25 cellular contexts compared by ENCODE assay signal in genomic region chr5:180077594-180078284, GRCh38. TPM values are rescaled to one million over a fixed set of nuclear protein-coding genes. Genes with fewer than 3 reads are reported as not detected.
A peak's percentile ranks its signal among the peaks of the same experiment; 100 is the strongest.
DNase-seq lines count a peak whose midpoint lies in the region; ATAC-seq, FAIRE-seq and TF ChIP-seq lines count a peak whose summit lies in the region.
"Had no signal": no experiment of that assay in that cellular context is flagged by ENCODE, and none has a peak within 500 bp of the region (broad histone marks: within the 10 kb centered on the region; RNA-seq: fewer than 3 reads in every experiment).

No MANE protein-coding gene starts in this region.

- H2BK5ac ChIP-seq in H1 (ENCODE audit: low read depth, low read length): no peak overlapping the region

- H2BK20ac ChIP-seq in H1 (ENCODE audit: low read length): peak overlapping the region; percentile 68; the same call in 1 of the 2 replicates

- no peak overlapping the region for H4K91ac ChIP-seq in H1 (replicated peaks; ENCODE audit: insufficient read length, low read length)

- no peak overlapping the region for H4K5ac ChIP-seq in H1 (ENCODE audit: insufficient read length, low read depth, low read length)

- H3K9ac ChIP-seq in liver (ENCODE audit: low read depth in 1 of 2, low read length in 2 of 2): no peak overlapping the region
- no peak overlapping the region for H3K9ac ChIP-seq in HepG2 (ENCODE audit: insufficient read depth, low read depth, low read length)
- no peak overlapping the region for H3K9ac ChIP-seq in H1 (replicated peaks in 1 of 4; ENCODE audit: extremely low read depth in 1 of 4, low read depth in 3 of 4, low read length in 3 of 4)
- H3K9ac ChIP-seq: BLaER1 had no signal

- H3K79me2 ChIP-seq in HepG2 (ENCODE audit: insufficient read depth, low read length): no peaks in the 10 kb centered on the region
- H3K79me2 ChIP-seq in H1 (ENCODE audit: control insufficient read depth in 1 of 2, insufficient read depth in 2 of 2, low read length in 2 of 2): no peaks in the 10 kb centered on the region

- H3K9me3 ChIP-seq in liver (ENCODE audit: control insufficient read depth in 4 of 4, low read length in 3 of 4) (no peaks in the 10 kb centered on the region), HepG2 (ENCODE audit: low read length) (no peaks in the 10 kb centered on the region), H1 (ENCODE audit: insufficient read depth in 2 of 2, low read depth in 1 of 2, low read length in 1 of 2) (peaks cover 5 to 13% of the 10 kb centered on the region in 2 experiments), right lobe of liver (no peaks in the 10 kb centered on the region)

- H4K8ac ChIP-seq in H1 (ENCODE audit: extremely low read depth, insufficient read depth, low read length): no peak overlapping the region; the same call in 1 of the 2 replicates

- no peak overlapping the region for H3K14ac ChIP-seq in H1 (ENCODE audit: insufficient read length)

- no TSS peak for BruUV-seq in HepG2 (replicated peaks; lab: Mats Ljungman, UMichigan)

- H4K20me1 ChIP-seq in HepG2 (ENCODE audit: insufficient read depth, low read length) (no peaks in the 10 kb centered on the region), H1 (replicated peaks in 1 of 2; ENCODE audit: control insufficient read depth in 1 of 2, insufficient read depth in 2 of 2, low read length in 2 of 2) (no peaks in the 10 kb centered on the region)
- H4K20me1 ChIP-seq: BLaER1 had no signal

- POLR2A ChIA-PET in HepG2 (lab: Yijun Ruan, JAX) (no interaction called here), H1 (lab: Charles Lee; ENCODE audit: partially characterized antibody) (interaction anchor here (0.7 kb wide), 1 partner anchor 8 kb away, joined by 4 read pairs; no protein-coding TSS in a partner anchor)

- H2BK15ac ChIP-seq in H1 (ENCODE audit: low read length): peak overlapping the region; percentile 85; the same call in 1 of the 2 replicates

- no peaks in the 10 kb centered on the region for H3K27me3 ChIP-seq in liver (ENCODE audit: control insufficient read depth in 4 of 4, insufficient read depth in 4 of 4, low read length in 3 of 4)
- H3K27me3 ChIP-seq in HepG2 (ENCODE audit: control insufficient read depth in 1 of 2, insufficient read depth in 2 of 2, low read length in 2 of 2): peaks cover 3 to 35% of the 10 kb centered on the region in 2 experiments; a peak in 3 of 5 replicates
- H3K27me3 ChIP-seq in H1 (replicated peaks in 1 of 4; ENCODE audit: control insufficient read depth in 3 of 4, extremely low read depth in 1 of 4, insufficient read depth in 3 of 4, low read length in 3 of 4): peaks cover 2 to 14% (median 11%) of the 10 kb centered on the region in 4 experiments; a peak in 6 of 7 replicates
- H3K27me3 ChIP-seq in right lobe of liver: no peaks in the 10 kb centered on the region
- H3K27me3 ChIP-seq: BE2C, BLaER1 had no signal

- CTCF ChIA-PET in HepG2 (lab: Yijun Ruan, JAX; ENCODE audit: low intra/inter-chr PET ratio, low total read pairs) (no interaction called here), H1 (lab: Charles Lee; ENCODE audit: partially characterized antibody) (interaction anchor here (1.2 to 1.4 kb wide), 2 partner anchors 13 to 14 kb away, joined by 3 to 10 read pairs; no protein-coding TSS in a partner anchor)

- DNase-seq in HepG2 (ENCODE audit: low spot score) (no peak), H1 (ENCODE audit: low read depth in 1 of 2, low spot score in 2 of 2) (no peak), right lobe of liver (peak in 1 of 3 donors; percentile 86), NCI-H446 treated with DMSO at 0.1 percent for 48 hours (lab: John Stamatoyannopoulos, UW) (no peak)
- DNase-seq: BE2C; C1 segment of cervical spinal cord; CD4-positive, alpha-beta memory T cell; CD4-positive, CD25-positive, alpha-beta regulatory T cell; CD8-positive, alpha-beta memory T cell; COR-L47; DMS 273 treated with DMSO at 0.1 percent for 48 hours; DMS153; DMS53; DMS79; DND-41; EL; GDM1 had no signal

- TF ChIP-seq EP300 in HepG2 (IDR thresholded peaks at IDR 0.05; ENCODE audit: low read depth in 2 of 2, low read length in 2 of 2) (no peak), HepG2 (CRISPR knock-in tag; IDR thresholded peaks at IDR 0.05; ENCODE audit: borderline replicate concordance) (no peak), H1 (IDR thresholded peaks at IDR 0.05; ENCODE audit: borderline replicate concordance in 1 of 2, low read depth in 2 of 2, low read length in 2 of 2) (no peak)

- no peak overlapping the region for H2BK120ac ChIP-seq in H1 (replicated peaks; ENCODE audit: low read depth, low read length)

- no peak overlapping the region for H3K56ac ChIP-seq in H1 (replicated peaks; ENCODE audit: insufficient read length, low read depth, low read length)

- H3K23me2 ChIP-seq in H1 (ENCODE audit: low read depth, low read length): no peaks in the 10 kb centered on the region

- TF ChIP-seq RAD21 in liver (IDR thresholded peaks at IDR 0.05): no peak
- no peak for TF ChIP-seq RAD21 in HepG2 (CRISPR knock-in tag; IDR thresholded peaks at IDR 0.05)
- TF ChIP-seq RAD21 in H1 (IDR thresholded peaks at IDR 0.05 in 1 of 2, conservative IDR thresholded peaks at IDR 0.05 in 1 of 2; ENCODE audit: low read depth in 2 of 2, low read length in 2 of 2): no peak

- H3K4me3 ChIP-seq in liver (ENCODE audit: low read depth in 1 of 3, low read length in 3 of 3) (no peak overlapping the region), HepG2 (replicated peaks in 1 of 3; ENCODE audit: insufficient read depth in 1 of 3, low read depth in 2 of 3, low read length in 3 of 3) (no peak overlapping the region), H1 (ENCODE audit: extremely low read depth in 1 of 4, insufficient read depth in 2 of 4, low read depth in 3 of 4, low read length in 4 of 4) (no peak overlapping the region), right lobe of liver (no peak overlapping the region)
- H3K4me3 ChIP-seq: A549, BLaER1, GM12878 had no signal

- no peak overlapping the region; the same call in 1 of the 2 replicates for H3K18ac ChIP-seq in H1 (ENCODE audit: extremely low read depth, low read length)

- 45% methylated on average over 9 of the region's 9 CpGs for WGBS in liver
- 23% methylated on average over 9 of the region's 9 CpGs for WGBS in HepG2 (ENCODE audit: low lambda C conversion rate)
- 92% methylated on average over 9 of the region's 9 CpGs; no CpG with 5 or more reads in 1 of the 2 experiments for WGBS in H1 (ENCODE audit: extremely low coverage in 1 of 2, insufficient coverage in 1 of 2, insufficient read length in 1 of 2, insufficient replicate concordance in 2 of 2, low coverage in 1 of 2, low lambda C conversion rate in 2 of 2, missing lambda C conversion rate in 1 of 2), 2 experiments
- 41% methylated on average over 9 of the region's 9 CpGs for WGBS in right lobe of liver (ENCODE audit: insufficient coverage, low coverage, low lambda C conversion rate, missing lambda C conversion rate)

- H2AFZ ChIP-seq in HepG2 (ENCODE audit: low read length): no peak overlapping the region
- H2AFZ ChIP-seq in H1 (ENCODE audit: low read length): no peak overlapping the region

- H2AK5ac ChIP-seq in H1 (ENCODE audit: low read depth, low read length): no peak overlapping the region

- intact Hi-C loops in HepG2 (cut with micrococcal nuclease; ENCODE audit: unreplicated experiment): no loop called here
- intact Hi-C loops in right lobe of liver (cut with DNase I): no loop called here

- H3K4me2 ChIP-seq in HepG2 (ENCODE audit: low read depth, low read length) (no peak overlapping the region), H1 (ENCODE audit: insufficient read depth in 1 of 2, low read depth in 2 of 2, low read length in 2 of 2) (no peak overlapping the region)
- H3K4me2 ChIP-seq: A549, BLaER1 had no signal

- peaks cover 7 to 63% (median 47%) of the 10 kb centered on the region in 4 donors for H3K4me1 ChIP-seq in liver (ENCODE audit: control insufficient read depth in 4 of 4, insufficient read depth in 4 of 4, low read length in 3 of 4)
- H3K4me1 ChIP-seq in HepG2 (ENCODE audit: insufficient read depth, low read length): peaks cover 27% of the 10 kb centered on the region
- peaks cover 1 to 10% (median 4%) of the 10 kb centered on the region in 4 experiments; a peak in 6 of 7 replicates for H3K4me1 ChIP-seq in H1 (replicated peaks in 1 of 4; ENCODE audit: control insufficient read depth in 3 of 4, insufficient read depth in 4 of 4, low read length in 3 of 4)
- peaks cover 0 to 37% (median 11%) of the 10 kb centered on the region in 4 donors for H3K4me1 ChIP-seq in right lobe of liver
- H3K4me1 ChIP-seq: A549, BE2C had no signal

- H3K4ac ChIP-seq in H1 (replicated peaks; ENCODE audit: insufficient read length, low read depth, low read length): no peak overlapping the region

- in situ Hi-C loops in HepG2 (cut with HindIII; ENCODE audit: extremely low pct_ligation_motif_present, low pct_unique_long_range_greater_than_20kb): loop anchor here (25.0 kb wide), 1 partner anchor 315 kb away; no protein-coding TSS in a partner anchor

- H3K79me1 ChIP-seq in H1 (ENCODE audit: low read depth, low read length): no peaks in the 10 kb centered on the region

- FAIRE-seq in HepG2 (lab: Jason Lieb, UNC) (no peak), H1 (lab: Jason Lieb, UNC) (no peak)
- FAIRE-seq: A549, GM12878, GM12892, GM18507 had no signal

- H3K36me3 ChIP-seq in liver (ENCODE audit: control insufficient read depth in 4 of 4, insufficient read depth in 3 of 4, low read depth in 1 of 4, low read length in 3 of 4) (no peaks in the 10 kb centered on the region), HepG2 (replicated peaks in 1 of 2; ENCODE audit: control insufficient read depth in 1 of 2, insufficient read depth in 2 of 2, low read length in 2 of 2) (no peaks in the 10 kb centered on the region), H1 (ENCODE audit: control insufficient read depth in 2 of 4, insufficient read depth in 4 of 4, low read length in 3 of 4) (peaks cover 0 to under 1% (median 0%) of the 10 kb centered on the region in 4 experiments; a peak in 1 of 8 replicates), right lobe of liver (no peaks in the 10 kb centered on the region)
- H3K36me3 ChIP-seq: BE2C, BLaER1 had no signal

- TF ChIP-seq POLR2A in HepG2 (IDR thresholded peaks at IDR 0.05; ENCODE audit: insufficient read depth in 1 of 2, low read depth in 2 of 2, low read length in 2 of 2): no peak
- no peak for TF ChIP-seq POLR2A in H1 (IDR thresholded peaks at IDR 0.05; ENCODE audit: control extremely low read depth in 1 of 2, low read depth in 2 of 2, low read length in 2 of 2)
- no peak for TF ChIP-seq POLR2A in right lobe of liver (IDR thresholded peaks at IDR 0.05)

- H2BK12ac ChIP-seq in H1 (ENCODE audit: low read depth, low read length): no peak overlapping the region

- H3K27ac ChIP-seq in liver (ENCODE audit: low read depth in 1 of 2, low read length in 2 of 2) (peak overlapping the region; percentile 40 to 52), HepG2 (ENCODE audit: extremely low read length, insufficient read depth, low read length) (no peak overlapping the region), H1 (ENCODE audit: low read depth, low read length) (no peak overlapping the region), right lobe of liver (peak overlapping the region in 2 of 3 donors; percentile 74 to 89)
- H3K27ac ChIP-seq: 22Rv1, A549, BLaER1 had no signal

- no peak for ATAC-seq in HepG2
- peak; percentile 48 to 83 (median 78) for ATAC-seq in right lobe of liver
- ATAC-seq in HG02884 (IDR thresholded peaks at IDR 0.05; ENCODE audit: unreplicated experiment): no peak
- ATAC-seq: A549, GM12878 had no signal

- no peak overlapping the region for H3K23ac ChIP-seq in H1 (ENCODE audit: insufficient read length)

- no peak for TF ChIP-seq CTCF in liver (IDR thresholded peaks at IDR 0.05; ENCODE audit: low read depth, low read length, missing input control)
- TF ChIP-seq CTCF in HepG2 (CRISPR knock-in tag; IDR thresholded peaks at IDR 0.05): no peak
- no peak for TF ChIP-seq CTCF in H1 (IDR thresholded peaks at IDR 0.05; ENCODE audit: control extremely low read depth in 1 of 3, insufficient read depth in 1 of 3, low read depth in 1 of 3, low read length in 3 of 3)
- TF ChIP-seq CTCF in right lobe of liver (IDR thresholded peaks at IDR 0.05): no peak

RNA-seq across cellular contexts. Expression of gene RNF130, which starts 6.2 kb away (rescaled TPM):
- total RNA-seq in liver (10 to 100 TPM; 24.9 to 43.6 TPM), HepG2 (2016; rRNA removed; fragmentation: Illumina TruSeq; extraction: Trizol) (21.3 and 28.2 TPM in 2 replicates), right lobe of liver (100 to 1,000 TPM in 1 of 6 experiments, 10 to 100 TPM in 5; 66.7 to 119 (median 89.9) TPM)
- polyA plus RNA-seq in liver (10 to 100 TPM; 59.3 to 93.1 TPM), HepG2 (2011; rRNA removed) (25.9 and 28.3 TPM in 2 replicates), H1 (2011; rRNA removed) (65.4 and 70.0 TPM in 2 replicates)
- total RNA-seq in HepG2 (2016; cell fraction: cytosol; rRNA removed; fragmentation: Illumina TruSeq; extraction: Trizol; ENCODE audit: low read depth): 51.1 and 56.5 TPM in 2 replicates
- 20.7 and 27.0 TPM in 2 replicates for total RNA-seq in HepG2 (2016; cell fraction: insoluble cytoplasmic fraction; rRNA removed; fragmentation: Illumina TruSeq; extraction: Trizol)
- 71.6 and 78.1 TPM in 2 replicates for total RNA-seq in HepG2 (2016; cell fraction: membrane; rRNA removed; fragmentation: Illumina TruSeq; extraction: Trizol)
- total RNA-seq in HepG2 (2016; cell fraction: nucleus; rRNA removed; fragmentation: Illumina TruSeq; extraction: Trizol): 19.2 and 22.9 TPM in 2 replicates
- polyA plus RNA-seq in HepG2 (2011; cell fraction: cytosol; rRNA removed): 21.0 and 26.9 TPM in 2 replicates
- polyA plus RNA-seq in HepG2 (2011; cell fraction: nucleus; rRNA removed): 10.8 and 12.4 TPM in 2 replicates
- 21.3 and 23.0 TPM in 2 replicates for polyA plus RNA-seq in HepG2 (2012)
- polyA plus RNA-seq in HepG2 (2016; cell fraction: cytosol; fragmentation: Illumina TruSeq; extraction: Trizol; ENCODE audit: low read depth): 78.2 and 88.6 TPM in 2 replicates
- 31.6 and 34.3 TPM in 2 replicates for polyA plus RNA-seq in HepG2 (2016; cell fraction: insoluble cytoplasmic fraction; fragmentation: Illumina TruSeq; extraction: Trizol; ENCODE audit: low read depth)
- 86.4 and 87.9 TPM in 2 replicates for polyA plus RNA-seq in HepG2 (2016; cell fraction: membrane; fragmentation: Illumina TruSeq; extraction: Trizol; ENCODE audit: low read depth)
- 38.8 and 41.1 TPM in 2 replicates for polyA plus RNA-seq in HepG2 (2016; cell fraction: nucleus; fragmentation: Illumina TruSeq; extraction: Trizol; ENCODE audit: insufficient read depth, low read depth)
- polyA minus RNA-seq in HepG2 (2011; rRNA and poly(A)+ RNA removed; ENCODE audit: low replicate concordance): 12.5 and 16.7 TPM in 2 replicates
- polyA minus RNA-seq in HepG2 (2011; cell fraction: cytosol; rRNA and poly(A)+ RNA removed): 12.9 and 13.1 TPM in 2 replicates
- polyA minus RNA-seq in HepG2 (2011; cell fraction: nucleus; rRNA and poly(A)+ RNA removed): 18.3 and 20.1 TPM in 2 replicates
- 63.1 and 65.1 TPM in 2 replicates for total RNA-seq in H1 (2021; fragmentation: NEBNext Ultra II Directional; extraction: Animal tissue kit (Norgen Biotek cat#: 25700))
- 73.0 TPM for polyA plus RNA-seq in H1 (2011; cell fraction: cytosol; rRNA removed)
- polyA plus RNA-seq in H1 (2011; cell fraction: nucleus; rRNA removed): 58.2 TPM
- 60.3 to 80.3 TPM (median 67.1 TPM) in 4 replicates for polyA plus RNA-seq in H1 (2012, experiment 1 of 2)
- polyA plus RNA-seq in H1 (2012, experiment 2 of 2): 55.3 TPM
- polyA plus RNA-seq in H1 (2013, experiment 1 of 2): 78.6 TPM
- 86.8 TPM for polyA plus RNA-seq in H1 (2013, experiment 2 of 2)
- polyA minus RNA-seq in H1 (2011; rRNA and poly(A)+ RNA removed): 56.6 and 57.4 TPM in 2 replicates
- 35.1 TPM for polyA minus RNA-seq in H1 (2011; cell fraction: cytosol; rRNA and poly(A)+ RNA removed)
- 73.0 TPM for polyA minus RNA-seq in H1 (2011; cell fraction: nucleus; rRNA and poly(A)+ RNA removed)

Comparison
In these comparisons a context has a peak if more than half of its experiments do, and no peak if none do; other contexts are left out.
1. H3K27ac ChIP-seq: peak in liver (2 of 2) and right lobe of liver (2 of 3); none in HepG2 (single experiment) and H1 (single experiment).
2. ATAC-seq: peak in right lobe of liver (4 of 4); none in HepG2 (single experiment) and HG02884 (single experiment).